Comparison of ENCODE assay signal across 8 cellular contexts in genomic region chr1:155171836-155172731, GRCh38. TPM values are rescaled to one million over a fixed set of nuclear protein-coding genes. Genes with fewer than 3 reads are reported as not detected.
DNase-seq lines count a peak whose midpoint lies in the region; ATAC-seq, FAIRE-seq and TF ChIP-seq lines count a peak whose summit lies in the region.

No MANE protein-coding gene starts in this region.

- H2AFZ ChIP-seq in GM12878 (ENCODE audit: control insufficient read depth, low read depth, low read length), result peak overlapping the region; percentile 96

- DNase-seq in GM12864 (ENCODE audit: low read depth), result no peak
- no peak for DNase-seq in GM12878 (ENCODE audit: low read depth, low spot score)
- DNase-seq in lower lobe of right lung, result no peak
- no peak for DNase-seq in upper lobe of right lung
- DNase-seq in NCI-H69 (lab: John Stamatoyannopoulos, UW), result no peak
- no peak for DNase-seq in GM12891 (ENCODE audit: insufficient read length, low spot score)
- DNase-seq in RKO (ENCODE audit: low spot score), result no peak

- TF ChIP-seq CTCF in GM12864 (IDR thresholded peaks at IDR 0.05; ENCODE audit: low read depth, low read length, missing control alignments) (no peak), GM12878 (IDR thresholded peaks at IDR 0.05 in 2 of 3, conservative IDR thresholded peaks at IDR 0.05 in 1 of 3; ENCODE audit: control insufficient read depth in 2 of 3, extremely low read depth in 1 of 3, insufficient read depth in 1 of 3, low read depth in 3 of 3, low read length in 3 of 3) (no peak), lower lobe of right lung (IDR thresholded peaks at IDR 0.05) (no peak), upper lobe of right lung (IDR thresholded peaks at IDR 0.05) (no peak)

- H3K27ac ChIP-seq in GM12878 (ENCODE audit: control insufficient read depth, insufficient read depth) (peak overlapping the region; percentile 93), lower lobe of right lung (peak overlapping the region; percentile 91), upper lobe of right lung (peak overlapping the region; percentile 88)

- SMC1A ChIA-PET in GM12878 (lab: Charles Lee; ENCODE audit: uncharacterized antibody, unreplicated experiment), result interaction anchor here (0.6 to 5.5 kb wide), 19 partner anchors 13 to 110 kb away, joined by 3 to 46 read pairs (median 5); a partner anchor contains a TSS

- CTCF ChIA-PET in GM12878 (lab: Yijun Ruan, JAX), result interaction anchor here (0.8 to 12.1 kb wide), 39 partner anchors 9 to 625 kb away, joined by 3 to 284 read pairs (median 5); partner anchors contain the start of genes ADAM15, FDPS, MTX1 and RUSC1

- H4K20me1 ChIP-seq in GM12878 (ENCODE audit: control insufficient read depth, insufficient read depth), result no peaks in the 10 kb centered on the region

- peaks cover 12% of the 10 kb centered on the region for H3K79me2 ChIP-seq in GM12878 (ENCODE audit: control insufficient read depth, insufficient read depth, low read length)

- ATAC-seq in HG03354 (IDR thresholded peaks at IDR 0.05; ENCODE audit: poor library complexity, severe bottlenecking, unreplicated experiment) (peak; percentile 25), GM12878 (peak; percentile 52), lower lobe of right lung (peak; percentile 4 to 18), upper lobe of right lung (peak; percentile 5)

- no peak for TF ChIP-seq RAD21 in GM12878 (IDR thresholded peaks at IDR 0.05; ENCODE audit: insufficient read depth, low read depth, low read length)

- peaks cover 24% of the 10 kb centered on the region for H3K4me1 ChIP-seq in GM12878 (ENCODE audit: control insufficient read depth, insufficient read depth, low read length)
- peaks cover 36% of the 10 kb centered on the region for H3K4me1 ChIP-seq in lower lobe of right lung
- H3K4me1 ChIP-seq in upper lobe of right lung, result peaks cover 26% of the 10 kb centered on the region

- in situ Hi-C loops in GM12878 (cut with MboI), result no loop called here

- intact Hi-C loops in GM12878 (cut with micrococcal nuclease; ENCODE audit: unreplicated experiment) (loop anchor here (5.0 kb wide), 1 partner anchor 35 kb away; the partner anchor contains the start of gene SLC50A1), lower lobe of right lung (cut with DNase I) (no loop called here), upper lobe of right lung (cut with DNase I) (no loop called here)

- peak overlapping the region; percentile 93 for H3K4me2 ChIP-seq in GM12878 (ENCODE audit: control insufficient read depth, insufficient read depth)

- 39% methylated on average over 8 of the region's 8 CpGs for WGBS in GM12878 (ENCODE audit: insufficient coverage, insufficient replicate concordance, low lambda C conversion rate, missing lambda C conversion rate)

- H3K4me3 ChIP-seq in GM12864 (ENCODE audit: low read depth, low read length) (peak overlapping the region; percentile 97), GM12878 (peak overlapping the region; percentile 73), lower lobe of right lung (peak overlapping the region; percentile 91), upper lobe of right lung (peak overlapping the region; percentile 67)

- FAIRE-seq in GM12878 (lab: Jason Lieb, UNC) (no peak), GM12891 (lab: Jason Lieb, UNC) (no peak)

- H3K9ac ChIP-seq in GM12878 (ENCODE audit: control insufficient read depth, insufficient read depth, low read length), result peak overlapping the region; percentile 97

- H3K27me3 ChIP-seq in GM12878 (replicated peaks in 1 of 2; ENCODE audit: control insufficient read depth in 2 of 2, insufficient read depth in 2 of 2, low read length in 1 of 2) (no peaks in the 10 kb centered on the region), lower lobe of right lung (ENCODE audit: low read depth) (peaks cover 6% of the 10 kb centered on the region), upper lobe of right lung (no peaks in the 10 kb centered on the region)

- no peaks in the 10 kb centered on the region; the same call in 2 of the 3 replicates for H3K9me3 ChIP-seq in GM12878 (replicated peaks; ENCODE audit: control insufficient read depth, insufficient read depth, low read length)
- H3K9me3 ChIP-seq in lower lobe of right lung, result no peaks in the 10 kb centered on the region
- H3K9me3 ChIP-seq in upper lobe of right lung, result no peaks in the 10 kb centered on the region

- POLR2A ChIA-PET in GM12878 (lab: Charles Lee), result interaction anchor here (0.8 to 7.4 kb wide), 10 partner anchors 13 to 86 kb away, joined by 3 to 77 read pairs (median 8); partner anchors contain the start of gene SLC50A1

- H3K36me3 ChIP-seq in GM12878 (ENCODE audit: control insufficient read depth in 2 of 2, insufficient read depth in 2 of 2, low read length in 1 of 2) (peaks cover 0 to 3% of the 10 kb centered on the region in 2 experiments; a peak in 1 of 4 replicates), lower lobe of right lung (peaks cover 23% of the 10 kb centered on the region), upper lobe of right lung (peaks cover 30% of the 10 kb centered on the region)

- BruUV-seq in GM12878 (replicated peaks; lab: Mats Ljungman, UMichigan), result no TSS peak

- no peak for TF ChIP-seq POLR2A in GM12878 (IDR thresholded peaks at IDR 0.05; ENCODE audit: low read depth, low read length)
- TF ChIP-seq POLR2A in GM12891 (IDR thresholded peaks at IDR 0.05; ENCODE audit: low read depth, low read length), result no peak

- RAD21 ChIA-PET in GM12878 (lab: Charles Lee; ENCODE audit: unreplicated experiment), result interaction anchor here (0.8 to 2.3 kb wide), 18 partner anchors 21 to 693 kb away, joined by 3 to 21 read pairs (median 4); partner anchors contain the start of gene SLC50A1

- TF ChIP-seq EP300 in GM12878 (IDR thresholded peaks at IDR 0.05; ENCODE audit: borderline replicate concordance in 1 of 2, control insufficient read depth in 1 of 2, low read depth in 2 of 2, low read length in 2 of 2), result no peak

RNA-seq across cellular contexts. Expression of gene KRTCAP2, which starts 1.0 kb away (rescaled TPM):
- 19.8 and 25.9 TPM in 2 replicates for total RNA-seq in GM12878 (2013; cell fraction: nucleolus; rRNA removed)
- 142 and 149 TPM in 2 replicates for total RNA-seq in GM12878 (2014; rRNA removed)
- total RNA-seq in GM12878 (2014; rRNA removed; fragmentation: Illumina TruSeq; extraction: Trizol), result 90.5 and 95.1 TPM in 2 replicates
- 97.2 and 101 TPM in 2 replicates for total RNA-seq in GM12878 (2021)
- 176 TPM for polyA plus RNA-seq in GM12878 (2011; ENCODE audit: low read depth)
- 42.5 and 61.3 TPM in 2 replicates for polyA plus RNA-seq in GM12878 (2011; rRNA removed)
- 112 and 161 TPM in 2 replicates for polyA plus RNA-seq in GM12878 (2011; cell fraction: cytosol; rRNA removed)
- polyA plus RNA-seq in GM12878 (2011; cell fraction: nucleus; rRNA removed), result 95.9 and 97.3 TPM in 2 replicates
- 124 and 153 TPM in 2 replicates for polyA plus RNA-seq in GM12878 (2012)
- 92.4 and 139 TPM in 2 replicates for polyA plus RNA-seq in GM12878 (2014; fragmentation: Illumina TruSeq; extraction: Trizol)
- 100 to 1,000 TPM; 144 to 181 TPM for polyA plus RNA-seq in GM12878 (2014; fragmentation: Nextera tagmentation; extraction: Ambion mirVana)
- polyA plus RNA-seq in GM12878 (2014; rRNA removed), result 78.1 and 79.7 TPM in 2 replicates
- 100 to 1,000 TPM; 230 to 238 TPM for polyA plus RNA-seq in GM12878 (2016; fragmentation: Nextera tagmentation; extraction: Ambion mirVana)
- polyA minus RNA-seq in GM12878 (2011; rRNA and poly(A)+ RNA removed), result 64.4 and 93.5 TPM in 2 replicates
- polyA minus RNA-seq in GM12878 (2011; cell fraction: cytosol; rRNA and poly(A)+ RNA removed), result 41.7 and 45.5 TPM in 2 replicates
- 16.6 and 31.4 TPM in 2 replicates for polyA minus RNA-seq in GM12878 (2011; cell fraction: nucleus; rRNA and poly(A)+ RNA removed)
- 173 TPM for total RNA-seq in lower lobe of right lung
- total RNA-seq in upper lobe of right lung, result 130 TPM
- polyA plus RNA-seq in GM12891 (2012; ENCODE audit: low read depth, missing spikeins), result 104 TPM

RNA-seq across cellular contexts. Expression of gene TRIM46, which starts 1.6 kb away (rescaled TPM):
- total RNA-seq in GM12878 (2013; cell fraction: nucleolus; rRNA removed), result 6.4 and 7.4 TPM in 2 replicates
- total RNA-seq in GM12878 (2014; rRNA removed) (1.4 and 1.6 TPM in 2 replicates), GM12878 (2014; rRNA removed; fragmentation: Illumina TruSeq; extraction: Trizol) (0.69 and 0.89 TPM in 2 replicates), GM12878 (2021) (2.0 and 3.0 TPM in 2 replicates), lower lobe of right lung (0.35 TPM), upper lobe of right lung (0.43 TPM)
- polyA plus RNA-seq in GM12878 (2011; ENCODE audit: low read depth), result 0.33 TPM
- polyA plus RNA-seq in GM12878 (2011; rRNA removed) (0.65 and 0.90 TPM in 2 replicates), GM12878 (2014; fragmentation: Illumina TruSeq; extraction: Trizol) (0.33 and 1.1 TPM in 2 replicates), GM12878 (2014; fragmentation: Nextera tagmentation; extraction: Ambion mirVana) (under 1 TPM; 0.08 to 0.20 TPM), GM12878 (2014; rRNA removed) (3.1 and 4.2 TPM in 2 replicates), GM12878 (2016; fragmentation: Nextera tagmentation; extraction: Ambion mirVana) (1 to 10 TPM in 1 of 2 experiments, under 1 TPM in 1; 0.91 to 1.0 TPM)
- 1.8 and 2.2 TPM in 2 replicates for polyA plus RNA-seq in GM12878 (2011; cell fraction: cytosol; rRNA removed)
- 6.9 and 8.9 TPM in 2 replicates for polyA plus RNA-seq in GM12878 (2011; cell fraction: nucleus; rRNA removed)
- polyA plus RNA-seq in GM12878 (2012), result 0.42 and 0.69 TPM in 2 replicates
- 0.95 and 1.5 TPM in 2 replicates for polyA minus RNA-seq in GM12878 (2011; rRNA and poly(A)+ RNA removed)
- polyA minus RNA-seq in GM12878 (2011; cell fraction: cytosol; rRNA and poly(A)+ RNA removed), result 0.73 and 0.80 TPM in 2 replicates
- 2.2 and 4.2 TPM in 2 replicates for polyA minus RNA-seq in GM12878 (2011; cell fraction: nucleus; rRNA and poly(A)+ RNA removed)
- 0.50 TPM for polyA plus RNA-seq in GM12891 (2012; ENCODE audit: low read depth, missing spikeins)

RNA-seq across cellular contexts. Expression of gene DPM3, which starts 31.8 kb away (rescaled TPM):
- 9.6 and 10.3 TPM in 2 replicates for total RNA-seq in GM12878 (2013; cell fraction: nucleolus; rRNA removed)
- total RNA-seq in GM12878 (2014; rRNA removed) (19.6 and 25.8 TPM in 2 replicates), GM12878 (2014; rRNA removed; fragmentation: Illumina TruSeq; extraction: Trizol) (9.8 and 13.5 TPM in 2 replicates), GM12878 (2021) (53.1 and 56.1 TPM in 2 replicates), lower lobe of right lung (62.3 TPM), upper lobe of right lung (71.1 TPM)
- 41.6 TPM for polyA plus RNA-seq in GM12878 (2011; ENCODE audit: low read depth)
- polyA plus RNA-seq in GM12878 (2011; rRNA removed) (12.9 and 20.0 TPM in 2 replicates), GM12878 (2014; fragmentation: Illumina TruSeq; extraction: Trizol) (6.0 TPM in 1 of 2 replicates, not detected in the other), GM12878 (2014; fragmentation: Nextera tagmentation; extraction: Ambion mirVana) (10 to 100 TPM in 1 of 2 experiments, 1 to 10 TPM in 1; 5.9 to 25.7 TPM), GM12878 (2014; rRNA removed) (78.7 and 93.1 TPM in 2 replicates), GM12878 (2016; fragmentation: Nextera tagmentation; extraction: Ambion mirVana) (10 to 100 TPM; 42.4 to 48.1 TPM)
- polyA plus RNA-seq in GM12878 (2011; cell fraction: cytosol; rRNA removed), result 93.0 and 97.8 TPM in 2 replicates
- 54.6 and 56.5 TPM in 2 replicates for polyA plus RNA-seq in GM12878 (2011; cell fraction: nucleus; rRNA removed)
- 78.3 and 89.7 TPM in 2 replicates for polyA plus RNA-seq in GM12878 (2012)
- 7.6 and 31.0 TPM in 2 replicates for polyA minus RNA-seq in GM12878 (2011; rRNA and poly(A)+ RNA removed)
- 5.5 and 13.8 TPM in 2 replicates for polyA minus RNA-seq in GM12878 (2011; cell fraction: cytosol; rRNA and poly(A)+ RNA removed)
- polyA minus RNA-seq in GM12878 (2011; cell fraction: nucleus; rRNA and poly(A)+ RNA removed), result 6.9 and 11.0 TPM in 2 replicates
- 60.7 TPM for polyA plus RNA-seq in GM12891 (2012; ENCODE audit: low read depth, missing spikeins)

RNA-seq across cellular contexts. Expression of gene THBS3, which starts 35.6 kb away (rescaled TPM):
- total RNA-seq in GM12878 (2013; cell fraction: nucleolus; rRNA removed), result 7.2 and 7.8 TPM in 2 replicates
- total RNA-seq in GM12878 (2014; rRNA removed) (2.8 and 3.2 TPM in 2 replicates), GM12878 (2014; rRNA removed; fragmentation: Illumina TruSeq; extraction: Trizol) (1.3 and 1.9 TPM in 2 replicates), GM12878 (2021) (3.2 and 3.8 TPM in 2 replicates), lower lobe of right lung (24.4 TPM), upper lobe of right lung (24.9 TPM)
- 5.4 TPM for polyA plus RNA-seq in GM12878 (2011; ENCODE audit: low read depth)
- polyA plus RNA-seq in GM12878 (2011; rRNA removed) (1.8 and 2.3 TPM in 2 replicates), GM12878 (2014; fragmentation: Illumina TruSeq; extraction: Trizol) (1.8 and 2.0 TPM in 2 replicates), GM12878 (2014; fragmentation: Nextera tagmentation; extraction: Ambion mirVana) (1 to 10 TPM in 1 of 2 experiments, under 1 TPM in 1; 0.66 to 1.2 TPM), GM12878 (2014; rRNA removed) (3.1 and 3.6 TPM in 2 replicates), GM12878 (2016; fragmentation: Nextera tagmentation; extraction: Ambion mirVana) (1 to 10 TPM in 1 of 2 experiments, under 1 TPM in 1; 0.88 to 2.0 TPM)
- polyA plus RNA-seq in GM12878 (2011; cell fraction: cytosol; rRNA removed), result 2.0 and 2.7 TPM in 2 replicates
- 19.0 and 24.1 TPM in 2 replicates for polyA plus RNA-seq in GM12878 (2011; cell fraction: nucleus; rRNA removed)
- polyA plus RNA-seq in GM12878 (2012), result 8.6 and 10.7 TPM in 2 replicates
- 2.8 and 2.9 TPM in 2 replicates for polyA minus RNA-seq in GM12878 (2011; rRNA and poly(A)+ RNA removed)
- 1.1 and 2.3 TPM in 2 replicates for polyA minus RNA-seq in GM12878 (2011; cell fraction: cytosol; rRNA and poly(A)+ RNA removed)
- polyA minus RNA-seq in GM12878 (2011; cell fraction: nucleus; rRNA and poly(A)+ RNA removed), result 2.5 and 3.1 TPM in 2 replicates
- polyA plus RNA-seq in GM12891 (2012; ENCODE audit: low read depth, missing spikeins), result 2.8 TPM

RNA-seq across cellular contexts. Expression of gene MTX1, which starts 36.4 kb away (rescaled TPM):
- 8.6 and 10.8 TPM in 2 replicates for total RNA-seq in GM12878 (2013; cell fraction: nucleolus; rRNA removed)
- total RNA-seq in GM12878 (2014; rRNA removed) (82.7 and 92.0 TPM in 2 replicates), GM12878 (2014; rRNA removed; fragmentation: Illumina TruSeq; extraction: Trizol) (34.3 and 36.3 TPM in 2 replicates), GM12878 (2021) (42.9 and 47.4 TPM in 2 replicates), lower lobe of right lung (27.9 TPM), upper lobe of right lung (28.4 TPM)
- 20.2 TPM for polyA plus RNA-seq in GM12878 (2011; ENCODE audit: low read depth)
- polyA plus RNA-seq in GM12878 (2011; rRNA removed) (23.1 and 50.9 TPM in 2 replicates), GM12878 (2014; fragmentation: Illumina TruSeq; extraction: Trizol) (17.6 and 43.8 TPM in 2 replicates), GM12878 (2014; fragmentation: Nextera tagmentation; extraction: Ambion mirVana) (10 to 100 TPM; 15.8 to 25.5 TPM), GM12878 (2014; rRNA removed) (66.8 and 78.1 TPM in 2 replicates), GM12878 (2016; fragmentation: Nextera tagmentation; extraction: Ambion mirVana) (10 to 100 TPM; 72.7 to 74.5 TPM)
- polyA plus RNA-seq in GM12878 (2011; cell fraction: cytosol; rRNA removed), result 89.6 and 98.0 TPM in 2 replicates
- polyA plus RNA-seq in GM12878 (2011; cell fraction: nucleus; rRNA removed), result 55.7 and 58.1 TPM in 2 replicates
- polyA plus RNA-seq in GM12878 (2012), result 35.8 and 42.8 TPM in 2 replicates
- 23.8 and 50.1 TPM in 2 replicates for polyA minus RNA-seq in GM12878 (2011; rRNA and poly(A)+ RNA removed)
- 25.9 and 28.2 TPM in 2 replicates for polyA minus RNA-seq in GM12878 (2011; cell fraction: cytosol; rRNA and poly(A)+ RNA removed)
- 17.5 and 21.9 TPM in 2 replicates for polyA minus RNA-seq in GM12878 (2011; cell fraction: nucleus; rRNA and poly(A)+ RNA removed)
- polyA plus RNA-seq in GM12891 (2012; ENCODE audit: low read depth, missing spikeins), result 43.0 TPM
